1 cellular context compared by ENCODE assay signal in the genomic region with DNA sequence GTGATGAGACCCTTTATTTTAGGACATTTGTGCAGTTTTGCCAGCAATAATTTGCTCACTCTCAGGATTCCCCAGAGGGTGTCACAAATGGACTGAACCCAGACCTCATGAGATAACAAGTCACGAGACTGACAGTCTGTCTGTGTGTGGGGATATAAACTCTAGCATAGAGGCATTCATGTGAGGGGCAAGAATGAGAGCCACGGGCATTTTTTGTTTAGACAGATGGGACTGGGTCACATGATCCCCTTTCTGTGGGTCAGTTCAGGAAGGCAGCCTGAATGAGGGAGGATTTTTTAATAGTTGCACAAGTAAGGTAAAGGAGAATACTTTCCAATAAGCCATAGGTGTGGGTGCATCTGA.
TF ChIP-seq lines count a peak whose summit lies in the region.

No MANE protein-coding gene starts in this region.

TF ChIP-seq in HEK293, 187 proteins besides CTCF, POLR2A, EP300 and RAD21 (continued from another document):
- TF ChIP-seq, protein P1, sequence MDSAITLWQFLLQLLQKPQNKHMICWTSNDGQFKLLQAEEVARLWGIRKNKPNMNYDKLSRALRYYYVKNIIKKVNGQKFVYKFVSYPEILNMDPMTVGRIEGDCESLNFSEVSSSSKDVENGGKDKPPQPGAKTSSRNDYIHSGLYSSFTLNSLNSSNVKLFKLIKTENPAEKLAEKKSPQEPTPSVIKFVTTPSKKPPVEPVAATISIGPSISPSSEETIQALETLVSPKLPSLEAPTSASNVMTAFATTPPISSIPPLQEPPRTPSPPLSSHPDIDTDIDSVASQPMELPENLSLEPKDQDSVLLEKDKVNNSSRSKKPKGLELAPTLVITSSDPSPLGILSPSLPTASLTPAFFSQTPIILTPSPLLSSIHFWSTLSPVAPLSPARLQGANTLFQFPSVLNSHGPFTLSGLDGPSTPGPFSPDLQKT (IDR thresholded peaks at IDR 0.05; ENCODE audit: borderline replicate concordance, low read depth, low read length), result no peak
- no peak for TF ChIP-seq ZNF112 (tag by site-specific recombination; IDR thresholded peaks at IDR 0.05)
